ENCODE assay signal across 11 cellular contexts in genomic region chr4:11470709-11471441, GRCh38. TPM values are rescaled to one million over a fixed set of nuclear protein-coding genes. Genes with fewer than 3 reads are reported as not detected.
DNase-seq lines count a peak whose midpoint lies in the region; ATAC-seq, FAIRE-seq and TF ChIP-seq lines count a peak whose summit lies in the region.
"Had no signal": no experiment of that assay in that cellular context is flagged by ENCODE, and none has a peak within 500 bp of the region (broad histone marks: within the 10 kb centered on the region; RNA-seq: fewer than 3 reads in every experiment).

No MANE protein-coding gene starts in this region.

- H3K4me2 ChIP-seq in A549 (no peak overlapping the region), mesenchymal stem cell (ENCODE audit: low read length, poor library complexity, severe bottlenecking) (no peak overlapping the region), Karpas-422 (ENCODE audit: low read depth, low read length, poor library complexity, severe bottlenecking) (no peak overlapping the region)

- no peaks in the 10 kb centered on the region for H3K27me3 Mint-ChIP-seq in activated naive CD8-positive, alpha-beta T cell treated with anti-CD3 and anti-CD28 coated beads, Interleukin-2, amount 50 U/mL, for 24 hours
- H3K27me3 Mint-ChIP-seq in nephron progenitor cell (ENCODE audit: low read depth, poor library complexity): no peaks in the 10 kb centered on the region

- H3K27me3 ChIP-seq in mesenchymal stem cell (ENCODE audit: control insufficient read depth in 1 of 2, insufficient read depth in 1 of 2, low read length in 2 of 2): no peaks in the 10 kb centered on the region
- H3K27me3 ChIP-seq in Karpas-422 (ENCODE audit: low read length): no peaks in the 10 kb centered on the region

- H3K14ac ChIP-seq in mesenchymal stem cell (ENCODE audit: low read length in 2 of 2): no peak overlapping the region

- H3K4me1 ChIP-seq in A549 (no peaks in the 10 kb centered on the region), mesenchymal stem cell (ENCODE audit: control insufficient read depth, insufficient read depth, low read depth, low read length) (no peaks in the 10 kb centered on the region), Karpas-422 (ENCODE audit: low read length) (no peaks in the 10 kb centered on the region)

- H4K8ac ChIP-seq in mesenchymal stem cell (ENCODE audit: low read length): no peak overlapping the region

- H3K9ac ChIP-seq in mesenchymal stem cell (ENCODE audit: low read length): no peak overlapping the region
- no peak overlapping the region for H3K9ac ChIP-seq in Karpas-422 (ENCODE audit: low read length)

- H3K27ac ChIP-seq in A549 (no peak overlapping the region), mesenchymal stem cell (ENCODE audit: low read length, poor library complexity, severe bottlenecking) (no peak overlapping the region), Karpas-422 (ENCODE audit: low read length) (no peak overlapping the region)

- no peak overlapping the region for H2BK15ac ChIP-seq in mesenchymal stem cell (ENCODE audit: low read depth, poor library complexity, severe bottlenecking)

- no peak for TF ChIP-seq EP300 in A549 (IDR thresholded peaks at IDR 0.05)

- H2AK5ac ChIP-seq in mesenchymal stem cell (ENCODE audit: low read length, severe bottlenecking): no peak overlapping the region

- H3K36me3 ChIP-seq in mesenchymal stem cell (ENCODE audit: control insufficient read depth in 1 of 2, insufficient read depth in 2 of 2, low read depth in 1 of 2, low read length in 2 of 2) (no peaks in the 10 kb centered on the region), Karpas-422 (ENCODE audit: insufficient read depth, low read length) (no peaks in the 10 kb centered on the region)

- H3K36me3 Mint-ChIP-seq in activated naive CD8-positive, alpha-beta T cell treated with anti-CD3 and anti-CD28 coated beads, Interleukin-2, amount 50 U/mL, for 24 hours (ENCODE audit: low read depth): peaks cover 8% of the 10 kb centered on the region
- no peaks in the 10 kb centered on the region for H3K36me3 Mint-ChIP-seq in nephron progenitor cell (ENCODE audit: low read depth)

- H3K79me1 ChIP-seq in mesenchymal stem cell (replicated peaks; ENCODE audit: low read length, poor library complexity, severe bottlenecking): no peaks in the 10 kb centered on the region

- no peak overlapping the region for H3K4me3 ChIP-seq in A549
- no peak overlapping the region for H3K4me3 ChIP-seq in mesenchymal stem cell (ENCODE audit: insufficient read depth in 1 of 2, low read depth in 1 of 2, low read length in 2 of 2)
- H3K4me3 ChIP-seq in Karpas-422 (ENCODE audit: low read length): no peak overlapping the region

- H3K4me1 Mint-ChIP-seq in activated naive CD8-positive, alpha-beta T cell treated with anti-CD3 and anti-CD28 coated beads, Interleukin-2, amount 50 U/mL, for 24 hours: peaks cover 36% of the 10 kb centered on the region
- no peaks in the 10 kb centered on the region for H3K4me1 Mint-ChIP-seq in nephron progenitor cell

- no peak for FAIRE-seq in A549 (lab: Jason Lieb, UNC)

- no peaks in the 10 kb centered on the region for H3K9me2 ChIP-seq in Karpas-422 (replicated peaks; ENCODE audit: insufficient read depth, low read length)

- no peak overlapping the region for H3K23ac ChIP-seq in mesenchymal stem cell (ENCODE audit: low read length in 2 of 2)

- H3K9me3 Mint-ChIP-seq in activated naive CD8-positive, alpha-beta T cell treated with anti-CD3 and anti-CD28 coated beads, Interleukin-2, amount 50 U/mL, for 24 hours: peaks cover 8% of the 10 kb centered on the region
- no peaks in the 10 kb centered on the region for H3K9me3 Mint-ChIP-seq in nephron progenitor cell

- ATAC-seq in A549 (no peak), GM19397 (IDR thresholded peaks at IDR 0.05; ENCODE audit: unreplicated experiment) (peak; percentile 25), HG03354 (IDR thresholded peaks at IDR 0.05; ENCODE audit: poor library complexity, severe bottlenecking, unreplicated experiment) (peak; percentile 17)
- no peak for ATAC-seq in activated naive CD8-positive, alpha-beta T cell treated with anti-CD3 and anti-CD28 coated beads, Interleukin-2, amount 50 U/mL, for 24 hours

- 35% methylated on average over 7 of the region's 7 CpGs for WGBS in A549 (ENCODE audit: missing lambda C conversion rate)
- WGBS in mesenchymal stem cell: 83% methylated on average over 7 of the region's 7 CpGs

- DNase-seq in A549 (ENCODE audit: low read depth in 1 of 2, low spot score in 1 of 2) (no peak), nephron progenitor cell (no peak), SKM-1 (lab: John Stamatoyannopoulos, UW; ENCODE audit: unreplicated experiment) (no peak), mesenchymal stem cell (no peak), Karpas-422 (no peak)
- DNase-seq in activated naive CD8-positive, alpha-beta T cell treated with anti-CD3 and anti-CD28 coated beads, Interleukin-2, amount 50 U/mL, for 24 hours: peak; percentile 13
- DNase-seq: caudate nucleus, midbrain, SHP77 had no signal

- no peak for TF ChIP-seq RAD21 in A549 (conservative IDR thresholded peaks at IDR 0.05 in 1 of 2, IDR thresholded peaks at IDR 0.05 in 1 of 2)

- H2AFZ ChIP-seq in mesenchymal stem cell (ENCODE audit: low read depth, low read length): no peak overlapping the region
- H2AFZ ChIP-seq in Karpas-422 (ENCODE audit: low read length): no peak overlapping the region

- H3K4ac ChIP-seq in mesenchymal stem cell (ENCODE audit: low read depth in 1 of 2, low read length in 2 of 2): no peak overlapping the region

- H3K4me3 Mint-ChIP-seq in activated naive CD8-positive, alpha-beta T cell treated with anti-CD3 and anti-CD28 coated beads, Interleukin-2, amount 50 U/mL, for 24 hours: peak overlapping the region; percentile 69
- no peak overlapping the region for H3K4me3 Mint-ChIP-seq in nephron progenitor cell

- TF ChIP-seq CTCF in A549 (IDR thresholded peaks at IDR 0.05) (no peak), nephron progenitor cell (IDR thresholded peaks at IDR 0.05) (no peak)

- H2BK12ac ChIP-seq in mesenchymal stem cell (ENCODE audit: low read length in 2 of 2): no peak overlapping the region

- H3K9me3 ChIP-seq in A549 (no peaks in the 10 kb centered on the region), mesenchymal stem cell (ENCODE audit: control insufficient read depth, low read length) (no peaks in the 10 kb centered on the region), Karpas-422 (ENCODE audit: low read length) (peaks cover 15% of the 10 kb centered on the region)

- POLR2A ChIA-PET in A549 (lab: Yijun Ruan, JAX): no interaction called here

- no peak overlapping the region for H4K91ac ChIP-seq in mesenchymal stem cell (ENCODE audit: low read length)

- CTCF ChIA-PET in A549 (lab: Yijun Ruan, JAX): no interaction called here

- peak overlapping the region; percentile 94 for H3K27ac Mint-ChIP-seq in activated naive CD8-positive, alpha-beta T cell treated with anti-CD3 and anti-CD28 coated beads, Interleukin-2, amount 50 U/mL, for 24 hours
- no peak overlapping the region for H3K27ac Mint-ChIP-seq in nephron progenitor cell

- H2BK120ac ChIP-seq in mesenchymal stem cell (ENCODE audit: low read depth, low read length): no peak overlapping the region

- H2BK5ac ChIP-seq in mesenchymal stem cell (ENCODE audit: low read depth, low read length, poor library complexity, severe bottlenecking): no peak overlapping the region

- H3K18ac ChIP-seq in mesenchymal stem cell (ENCODE audit: low read depth in 1 of 2, low read length in 2 of 2): no peak overlapping the region

- TF ChIP-seq POLR2A in A549 (IDR thresholded peaks at IDR 0.05; ENCODE audit: low read length): no peak

- no peaks in the 10 kb centered on the region for H3K79me2 ChIP-seq in Karpas-422 (ENCODE audit: low read length)

- H4K20me1 ChIP-seq in Karpas-422 (ENCODE audit: insufficient read depth, low read depth, low read length): no peaks in the 10 kb centered on the region

TF ChIP-seq in A549, 52 proteins besides CTCF, POLR2A, EP300 and RAD21:
- no peak for TF ChIP-seq EHF (CRISPR knock-in tag; IDR thresholded peaks at IDR 0.05)
- no peak for TF ChIP-seq ZNF302 (CRISPR knock-in tag; IDR thresholded peaks at IDR 0.05)
- TF ChIP-seq MYC (IDR thresholded peaks at IDR 0.05; ENCODE audit: borderline replicate concordance, low read length): no peak
- no peak for TF ChIP-seq JUN (IDR thresholded peaks at IDR 0.05)
- TF ChIP-seq MAFK (IDR thresholded peaks at IDR 0.05; ENCODE audit: partially characterized antibody): peak; percentile 71
- no peak for TF ChIP-seq GATA3 (IDR thresholded peaks at IDR 0.05; ENCODE audit: borderline replicate concordance)

RNA-seq across cellular contexts. Expression of gene HS3ST1, which starts 42.2 kb away (rescaled TPM):
- 0.13 and 0.29 TPM in 2 replicates for polyA plus RNA-seq in A549 (2011; rRNA removed)
- 0.63 and 0.65 TPM in 2 replicates for polyA plus RNA-seq in A549 (2012; cell fraction: cytosol; rRNA removed)
- 0.18 and 0.66 TPM in 2 replicates for polyA plus RNA-seq in A549 (2012; cell fraction: nucleus; rRNA removed)
- 0.07 to 0.49 TPM (median 0.19 TPM) in 3 replicates for polyA plus RNA-seq in A549 (2017; fragmentation: RNase III; extraction: RNeasy Plus Mini Kit Qiagen cat#74134 plus additional on column Dnase treatment)
- polyA minus RNA-seq in A549 (2011; rRNA and poly(A)+ RNA removed): 0.29 and 0.66 TPM in 2 replicates
- polyA plus RNA-seq in mesenchymal stem cell (2013, experiment 1 of 2): 0.07 TPM
- 0.03 TPM for polyA plus RNA-seq in mesenchymal stem cell (2013, experiment 2 of 2)
- total RNA-seq in Karpas-422 (2014; rRNA removed; shearing (Covaris generic); ENCODE audit: low replicate concordance): not detected in 2 replicates

Comparison
In these comparisons a context has a peak if more than half of its experiments do, and no peak if none do; other contexts are left out.
1. ATAC-seq: peak in GM19397 (single experiment) and HG03354 (single experiment); none in A549 (0 of 2) and activated naive CD8-positive, alpha-beta T cell treated with anti-CD3 and anti-CD28 coated beads, Interleukin-2, amount 50 U/mL, for 24 hours (single experiment).